ENCODE assay signal across 22 cellular contexts in the genomic region with DNA sequence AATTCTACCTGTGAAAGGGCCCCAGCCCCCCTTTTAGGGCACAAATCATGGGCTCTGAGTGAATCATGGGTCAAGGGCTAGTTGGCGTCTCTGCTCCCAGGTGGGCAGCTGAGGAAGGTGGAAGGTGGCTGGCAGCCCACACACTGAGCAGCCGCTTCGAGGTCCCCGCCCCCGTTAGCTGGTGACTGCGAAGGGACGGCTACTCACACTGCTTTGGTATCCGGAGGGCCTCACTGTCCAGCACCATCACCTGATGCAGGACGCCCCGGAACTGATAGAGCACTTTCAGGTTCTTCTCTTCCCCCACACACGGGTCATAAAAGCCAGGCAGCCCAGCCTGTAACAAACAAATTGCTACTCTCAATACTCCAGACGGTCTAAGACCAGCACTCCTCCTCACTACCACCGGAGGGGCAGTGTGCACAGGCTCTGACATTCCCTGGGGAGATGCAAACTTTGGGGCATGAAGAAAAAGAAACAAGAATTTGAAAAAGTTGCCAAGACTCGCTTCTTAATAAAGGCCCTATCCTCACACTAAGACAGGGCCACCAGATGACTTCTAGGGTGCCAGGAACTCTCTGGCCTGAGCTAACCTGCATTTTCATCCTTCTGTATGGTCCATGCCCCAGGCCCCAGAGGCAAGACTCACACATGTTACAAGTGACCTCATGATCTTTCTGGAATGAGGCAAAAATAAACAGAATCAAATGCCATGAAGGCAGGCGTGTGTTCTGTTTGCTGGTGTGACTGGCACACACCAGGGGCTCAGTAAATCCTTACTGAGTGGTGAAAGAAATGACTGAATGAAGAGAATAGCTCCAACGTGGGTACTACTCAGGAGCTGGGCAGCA. TPM values are rescaled to one million over a fixed set of nuclear protein-coding genes. Genes with fewer than 3 reads are reported as not detected.
DNase-seq lines count a peak whose midpoint lies in the region; ATAC-seq and TF ChIP-seq lines count a peak whose summit lies in the region.
"Had no signal": no experiment of that assay in that cellular context is flagged by ENCODE, and none has a peak within 500 bp of the region (broad histone marks: within the 10 kb centered on the region; RNA-seq: fewer than 3 reads in every experiment).

No MANE protein-coding gene starts in this region.

- intact Hi-C loops in activated CD4-positive, alpha-beta T cell treated with anti-CD3 and anti-CD28 coated beads, Interleukin-2, amount 10 ng/mL, durations not matched to agents 24 days and 14 days (cut with micrococcal nuclease), result no loop called here

- H3K36me3 ChIP-seq in adipocyte (ENCODE audit: control insufficient read depth, insufficient read depth, low read length, severe bottlenecking), result peaks cover 64% of the 10 kb centered on the region

- peaks cover 32% of the 10 kb centered on the region for H3K36me3 Mint-ChIP-seq in activated CD4-positive, alpha-beta T cell treated with anti-CD3 and anti-CD28 coated beads, Interleukin-2, amount 10 ng/mL, durations not matched to agents 24 days and 14 days (ENCODE audit: low read depth)
- peaks cover 19% of the 10 kb centered on the region for H3K36me3 Mint-ChIP-seq in activated CD4-positive, alpha-beta T cell treated with anti-CD3 and anti-CD28 coated beads, Interleukin-2, amount 10 ng/mL, durations not matched to agents 7 days and 5 days (ENCODE audit: low read depth)
- peaks cover 3% of the 10 kb centered on the region for H3K36me3 Mint-ChIP-seq in type B pancreatic cell
- H3K36me3 Mint-ChIP-seq: naive B cell had no signal

- no peak for DNase-seq in activated CD4-positive, alpha-beta T cell treated with anti-CD3 and anti-CD28 coated beads, Interleukin-2, amount 10 ng/mL, durations not matched to agents 24 days and 14 days
- DNase-seq in activated CD4-positive, alpha-beta T cell treated with anti-CD3 and anti-CD28 coated beads, Interleukin-2, amount 10 ng/mL, durations not matched to agents 7 days and 5 days, result no peak
- peak; percentile 53 for DNase-seq in adipocyte (ENCODE audit: low read depth)
- DNase-seq in germinal center (ENCODE audit: low spot score), result peak; percentile 36
- no peak for DNase-seq in type B pancreatic cell (ENCODE audit: extremely low spot score, unreplicated experiment)
- no peak for DNase-seq in ACHN
- no peak for DNase-seq in C1 segment of cervical spinal cord (lab: John Stamatoyannopoulos, UW)
- DNase-seq: activated naive CD4-positive, alpha-beta T cell; anterior cingulate cortex; CD4-positive, CD25-positive, alpha-beta regulatory T cell; effector memory CD8-positive, alpha-beta T cell; HCEC 1CT; naive B cell; NCI-H2081; NCI-H524; SHP77; sigmoid colon; stimulated activated naive CD4-positive, alpha-beta T cell treated with Interleukin-2 at 50 U/mL for 16 hours; T-cell; transverse colon had no signal

- H3K4me3 Mint-ChIP-seq in activated CD4-positive, alpha-beta T cell treated with anti-CD3 and anti-CD28 coated beads, Interleukin-2, amount 10 ng/mL, durations not matched to agents 24 days and 14 days, result no peak overlapping the region
- no peak overlapping the region for H3K4me3 Mint-ChIP-seq in activated CD4-positive, alpha-beta T cell treated with anti-CD3 and anti-CD28 coated beads, Interleukin-2, amount 10 ng/mL, durations not matched to agents 7 days and 5 days
- H3K4me3 Mint-ChIP-seq in type B pancreatic cell, result no peak overlapping the region
- H3K4me3 Mint-ChIP-seq: effector memory CD8-positive, alpha-beta T cell; T-cell had no signal

- H3K27me3 Mint-ChIP-seq in activated CD4-positive, alpha-beta T cell treated with anti-CD3 and anti-CD28 coated beads, Interleukin-2, amount 10 ng/mL, durations not matched to agents 24 days and 14 days, result no peaks in the 10 kb centered on the region
- H3K27me3 Mint-ChIP-seq in activated CD4-positive, alpha-beta T cell treated with anti-CD3 and anti-CD28 coated beads, Interleukin-2, amount 10 ng/mL, durations not matched to agents 7 days and 5 days, result no peaks in the 10 kb centered on the region
- no peaks in the 10 kb centered on the region for H3K27me3 Mint-ChIP-seq in type B pancreatic cell
- H3K27me3 Mint-ChIP-seq: CD4-positive, CD25-positive, alpha-beta regulatory T cell; effector memory CD8-positive, alpha-beta T cell; naive B cell; T-cell had no signal

- H3K9me3 ChIP-seq in adipocyte (ENCODE audit: control insufficient read depth, low read length), result no peaks in the 10 kb centered on the region
- H3K9me3 ChIP-seq: sigmoid colon, transverse colon had no signal

- in situ Hi-C loops in ACHN (cut with HindIII; ENCODE audit: low pct_ligation_motif_present, low pct_unique_long_range_greater_than_20kb, low sequenced_read_pairs), result no loop called here

- no peaks in the 10 kb centered on the region for H3K27me3 ChIP-seq in adipocyte (replicated peaks; ENCODE audit: control insufficient read depth, insufficient read depth, low read length)
- H3K27me3 ChIP-seq: sigmoid colon, transverse colon had no signal

- CTCF ChIA-PET in activated CD4-positive, alpha-beta T cell treated with anti-CD3 and anti-CD28 coated beads, Interleukin-2, amount 10 ng/mL, durations not matched to agents 7 days and 5 days (lab: Charles Lee), result interaction anchor here (1.2 to 1.5 kb wide), 2 partner anchors 9 to 32 kb away, joined by 4 to 8 read pairs; no protein-coding TSS in a partner anchor

- no peak for ATAC-seq in HG03442 (IDR thresholded peaks at IDR 0.05; ENCODE audit: unreplicated experiment)
- ATAC-seq: effector memory CD8-positive, alpha-beta T cell; T-cell had no signal

- H3K4me1 ChIP-seq in adipocyte (ENCODE audit: control insufficient read depth, insufficient read depth, low read length), result peaks cover 13% of the 10 kb centered on the region
- H3K4me1 ChIP-seq: transverse colon had no signal

- no peak overlapping the region for H3K4me3 ChIP-seq in adipocyte (ENCODE audit: low read length)
- H3K4me3 ChIP-seq: lung, sigmoid colon, transverse colon had no signal

- peak; percentile 19 for TF ChIP-seq CTCF in type B pancreatic cell (conservative IDR thresholded peaks at IDR 0.05)

- peak overlapping the region; percentile 45 for H3K27ac Mint-ChIP-seq in activated CD4-positive, alpha-beta T cell treated with anti-CD3 and anti-CD28 coated beads, Interleukin-2, amount 10 ng/mL, durations not matched to agents 24 days and 14 days
- H3K27ac Mint-ChIP-seq in activated CD4-positive, alpha-beta T cell treated with anti-CD3 and anti-CD28 coated beads, Interleukin-2, amount 10 ng/mL, durations not matched to agents 7 days and 5 days, result no peak overlapping the region
- H3K27ac Mint-ChIP-seq in type B pancreatic cell, result no peak overlapping the region
- H3K27ac Mint-ChIP-seq: naive B cell, T-cell had no signal

- POLR2A ChIA-PET in activated CD4-positive, alpha-beta T cell treated with anti-CD3 and anti-CD28 coated beads, Interleukin-2, amount 10 ng/mL, durations not matched to agents 7 days and 5 days (lab: Charles Lee), result no interaction called here

- H3K9ac ChIP-seq in adipocyte (ENCODE audit: low read length), result no peak overlapping the region

- no peaks in the 10 kb centered on the region for H3K9me3 Mint-ChIP-seq in activated CD4-positive, alpha-beta T cell treated with anti-CD3 and anti-CD28 coated beads, Interleukin-2, amount 10 ng/mL, durations not matched to agents 24 days and 14 days
- no peaks in the 10 kb centered on the region for H3K9me3 Mint-ChIP-seq in activated CD4-positive, alpha-beta T cell treated with anti-CD3 and anti-CD28 coated beads, Interleukin-2, amount 10 ng/mL, durations not matched to agents 7 days and 5 days
- no peaks in the 10 kb centered on the region for H3K9me3 Mint-ChIP-seq in type B pancreatic cell
- H3K9me3 Mint-ChIP-seq: CD4-positive, CD25-positive, alpha-beta regulatory T cell; effector memory CD8-positive, alpha-beta T cell; naive B cell; T-cell had no signal

- H3K4me1 Mint-ChIP-seq in activated CD4-positive, alpha-beta T cell treated with anti-CD3 and anti-CD28 coated beads, Interleukin-2, amount 10 ng/mL, durations not matched to agents 24 days and 14 days, result no peaks in the 10 kb centered on the region
- no peaks in the 10 kb centered on the region for H3K4me1 Mint-ChIP-seq in activated CD4-positive, alpha-beta T cell treated with anti-CD3 and anti-CD28 coated beads, Interleukin-2, amount 10 ng/mL, durations not matched to agents 7 days and 5 days
- H3K4me1 Mint-ChIP-seq in type B pancreatic cell (ENCODE audit: unreplicated experiment), result no peaks in the 10 kb centered on the region
- H3K4me1 Mint-ChIP-seq: CD4-positive, CD25-positive, alpha-beta regulatory T cell; naive B cell; T-cell had no signal

RNA-seq across cellular contexts. Expression of a gene that starts 11.5 kb away (rescaled TPM):
- 19.5 and 24.6 TPM in 2 replicates for total RNA-seq in activated CD4-positive, alpha-beta T cell treated with anti-CD3 and anti-CD28 coated beads, Interleukin-2, amount 10 ng/mL, durations not matched to agents 24 days and 14 days
- 10 to 100 TPM; 18.2 to 19.5 TPM for total RNA-seq in activated CD4-positive, alpha-beta T cell treated with anti-CD3 and anti-CD28 coated beads, Interleukin-2, amount 10 ng/mL, durations not matched to agents 7 days and 5 days
- 18.4 and 21.6 TPM in 2 replicates for total RNA-seq in type B pancreatic cell (ENCODE audit: low replicate concordance)

RNA-seq across cellular contexts. Expression of a gene that starts 22.6 kb away (rescaled TPM):
- total RNA-seq in activated CD4-positive, alpha-beta T cell treated with anti-CD3 and anti-CD28 coated beads, Interleukin-2, amount 10 ng/mL, durations not matched to agents 24 days and 14 days, result 19.1 and 20.1 TPM in 2 replicates
- 10 to 100 TPM; 12.4 to 12.5 TPM for total RNA-seq in activated CD4-positive, alpha-beta T cell treated with anti-CD3 and anti-CD28 coated beads, Interleukin-2, amount 10 ng/mL, durations not matched to agents 7 days and 5 days
- total RNA-seq in type B pancreatic cell (ENCODE audit: low replicate concordance), result 14.7 and 21.2 TPM in 2 replicates

RNA-seq across cellular contexts. Expression of a gene that starts 33.5 kb away (rescaled TPM):
- 26.1 and 26.8 TPM in 2 replicates for total RNA-seq in activated CD4-positive, alpha-beta T cell treated with anti-CD3 and anti-CD28 coated beads, Interleukin-2, amount 10 ng/mL, durations not matched to agents 24 days and 14 days
- 10 to 100 TPM; 17.3 to 20.0 TPM for total RNA-seq in activated CD4-positive, alpha-beta T cell treated with anti-CD3 and anti-CD28 coated beads, Interleukin-2, amount 10 ng/mL, durations not matched to agents 7 days and 5 days
- 13.6 and 15.1 TPM in 2 replicates for total RNA-seq in type B pancreatic cell (ENCODE audit: low replicate concordance)

RNA-seq across cellular contexts. Expression of a gene that starts 56.3 kb away (rescaled TPM):
- 32.9 and 37.8 TPM in 2 replicates for total RNA-seq in activated CD4-positive, alpha-beta T cell treated with anti-CD3 and anti-CD28 coated beads, Interleukin-2, amount 10 ng/mL, durations not matched to agents 24 days and 14 days
- total RNA-seq in activated CD4-positive, alpha-beta T cell treated with anti-CD3 and anti-CD28 coated beads, Interleukin-2, amount 10 ng/mL, durations not matched to agents 7 days and 5 days, result 10 to 100 TPM; 40.4 to 42.9 TPM
- 30.7 and 44.2 TPM in 2 replicates for total RNA-seq in type B pancreatic cell (ENCODE audit: low replicate concordance)

Comparison
In these comparisons a context has a peak if more than half of its experiments do, and no peak if none do; other contexts are left out.
1. DNase-seq: peak in adipocyte (single experiment) and germinal center (single experiment); none in activated CD4-positive, alpha-beta T cell treated with anti-CD3 and anti-CD28 coated beads, Interleukin-2, amount 10 ng/mL, durations not matched to agents 24 days and 14 days (single experiment), activated CD4-positive, alpha-beta T cell treated with anti-CD3 and anti-CD28 coated beads, Interleukin-2, amount 10 ng/mL, durations not matched to agents 7 days and 5 days (single experiment), type B pancreatic cell (single experiment), ACHN (single experiment) and C1 segment of cervical spinal cord (0 of 14).